ENCODE assay signal across 2 cellular contexts in the genomic region with DNA sequence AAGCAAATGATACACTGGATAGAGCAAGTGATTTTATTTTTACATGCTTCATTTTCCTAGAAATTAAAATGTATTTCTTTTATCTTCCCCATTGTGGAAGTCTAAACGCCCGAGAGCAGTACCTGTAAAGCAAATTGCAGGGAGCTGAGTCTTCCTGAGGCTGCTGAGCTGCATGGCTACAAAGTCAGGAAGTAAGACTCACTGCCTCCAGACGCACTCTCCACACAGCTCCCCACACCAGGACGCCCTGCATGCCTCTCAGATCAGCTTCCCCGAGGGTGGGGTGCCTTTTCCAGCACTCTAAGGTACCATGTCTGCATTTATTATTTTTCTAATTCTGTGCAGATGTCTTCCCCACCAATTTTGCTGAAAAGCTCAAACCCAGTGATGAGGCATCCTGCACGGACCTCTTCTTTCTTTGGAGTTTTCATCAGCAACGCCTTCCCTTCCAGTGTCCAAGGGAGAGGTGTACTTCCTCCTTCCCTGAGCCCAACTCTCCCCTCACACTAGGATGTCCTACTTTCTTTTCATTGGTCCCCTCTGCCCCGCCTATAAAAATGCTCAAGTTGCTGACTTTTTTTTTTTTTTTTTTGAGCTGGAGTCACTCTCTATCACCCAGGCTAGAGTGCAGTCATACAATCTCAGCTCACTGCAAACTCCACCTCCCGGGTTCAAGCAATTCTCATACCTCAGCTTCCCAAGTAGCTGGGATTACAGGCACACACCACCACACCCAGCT.
TF ChIP-seq lines count a peak whose summit lies in the region.

No MANE protein-coding gene starts in this region.

TF ChIP-seq in IMR-90, 13 proteins besides CTCF, POLR2A, EP300 and RAD21:
- TF ChIP-seq NFE2L2 (IDR thresholded peaks at IDR 0.05; ENCODE audit: low read depth, low read length) (no peak), MAZ (IDR thresholded peaks at IDR 0.05; ENCODE audit: borderline replicate concordance, low read depth, low read length) (no peak)

TF ChIP-seq in GM12878, 131 proteins besides CTCF, POLR2A, EP300 and RAD21:
- TF ChIP-seq POU2F2 (IDR thresholded peaks at IDR 0.05; ENCODE audit: borderline replicate concordance, low read depth, low read length) = no peak
- TF ChIP-seq JUNB (IDR thresholded peaks at IDR 0.05) = no peak
- no peak for TF ChIP-seq EED (IDR thresholded peaks at IDR 0.05; ENCODE audit: low read depth)
